25 cellular contexts compared by ENCODE assay signal in genomic region chr7:104894313-104894712, GRCh38.
"Had no signal": no experiment of that assay in that cellular context is flagged by ENCODE, and none has a peak within 500 bp of the region (broad histone marks: within the 10 kb centered on the region; RNA-seq: fewer than 3 reads in every experiment).

No MANE protein-coding gene starts in this region.

- H3K27me3 Mint-ChIP-seq: progenitor cell of endocrine pancreas had no signal

- ATAC-seq: left cardiac atrium; left lung; lower lobe of right lung; natural killer cell; right lobe of liver; stimulated activated naive B cell treated with anti-CD40 and anti-IgM and Interleukin-4, amounts not matched to agents 10 μg/mL and 1 μg/mL and 100 μg/mL, for 72 hours; stimulated activated naive CD8-positive, alpha-beta T cell treated with anti-CD3 and anti-CD28 coated beads, Interleukin-15, Interleukin-2, amounts not matched to agents 100 U/mL and 50 U/mL, for 24 hours had no signal

- H3K9me3 ChIP-seq: left lung, lower lobe of right lung, ovary, right atrium auricular region, right lobe of liver, stomach, testis, thyroid gland, transverse colon, upper lobe of left lung, vagina had no signal

- H3K9me3 Mint-ChIP-seq: naive B cell; natural killer cell; stimulated activated naive B cell treated with anti-CD40 and anti-IgM and Interleukin-4, amounts not matched to agents 10 μg/mL and 1 μg/mL and 100 μg/mL, for 72 hours had no signal

- H3K4me3 ChIP-seq: left lung, lower lobe of right lung, ovary, right atrium auricular region, right lobe of liver, stomach, testis, thyroid gland, transverse colon, upper lobe of left lung, vagina had no signal

- H3K36me3 ChIP-seq: left lung, lower lobe of right lung, ovary, right atrium auricular region, right lobe of liver, stomach, thyroid gland, transverse colon, upper lobe of left lung, vagina had no signal

- H3K4me3 Mint-ChIP-seq: naive B cell; natural killer cell; stimulated activated naive B cell treated with anti-CD40 and anti-IgM and Interleukin-4, amounts not matched to agents 10 μg/mL and 1 μg/mL and 100 μg/mL, for 72 hours had no signal

- H3K36me3 Mint-ChIP-seq: naive B cell; natural killer cell; stimulated activated naive B cell treated with anti-CD40 and anti-IgM and Interleukin-4, amounts not matched to agents 10 μg/mL and 1 μg/mL and 100 μg/mL, for 72 hours had no signal

- H3K27ac Mint-ChIP-seq: naive B cell; natural killer cell; progenitor cell of endocrine pancreas; stimulated activated naive B cell treated with anti-CD40 and anti-IgM and Interleukin-4, amounts not matched to agents 10 μg/mL and 1 μg/mL and 100 μg/mL, for 72 hours had no signal

- H3K4me1 ChIP-seq: right atrium auricular region, right lobe of liver, testis, thyroid gland, transverse colon, upper lobe of left lung, vagina had no signal

- DNase-seq: hippocampal formation; kidney glomerular epithelial cell; left cardiac atrium; left lung; lower lobe of right lung; mammary epithelial cell; mesenchymal stem cell; naive B cell; natural killer cell; ovary; right lobe of liver; stimulated activated CD4-positive, alpha-beta T cell treated with anti-CD3 and anti-CD28 coated beads, Interleukin-12 subunit alpha, Interleukin-12 subunit beta, amount 100 ng/mL, for 4 hours; stimulated activated CD4-positive, alpha-beta T cell treated with anti-CD3 and anti-CD28 coated beads, Interleukin-15, amount 100 ng/mL, for 24 hours; stimulated activated CD4-positive, alpha-beta T cell treated with anti-CD3 and anti-CD28 coated beads, Interleukin-2, amount 100 ng/mL, for 24 hours; stimulated activated CD4-positive, alpha-beta T cell treated with anti-CD3 and anti-CD28 coated beads, Interleukin-4, amount 100 ng/mL, for 1 hour; stimulated activated naive B cell treated with anti-CD40 and anti-IgM and Interleukin-4, amounts not matched to agents 10 μg/mL and 1 μg/mL and 100 μg/mL, for 72 hours; stimulated activated naive CD8-positive, alpha-beta T cell treated with anti-CD3 and anti-CD28 coated beads, Interleukin-15, Interleukin-2, amounts not matched to agents 100 U/mL and 50 U/mL, for 24 hours; stomach; testis; thyroid gland; transverse colon; upper lobe of left lung had no signal

- H3K27ac ChIP-seq: left lung, lower lobe of right lung, ovary, right atrium auricular region, right lobe of liver, stomach, testis, thyroid gland, transverse colon, upper lobe of left lung, vagina had no signal

- H3K27me3 ChIP-seq: left lung, ovary, right atrium auricular region, right lobe of liver, stomach, testis, thyroid gland, transverse colon, upper lobe of left lung, vagina had no signal
